8 cellular contexts compared by ENCODE assay signal in genomic region chr15:90231028-90232017, GRCh38. TPM values are rescaled to one million over a fixed set of nuclear protein-coding genes. Genes with fewer than 3 reads are reported as not detected.
DNase-seq lines count a peak whose midpoint lies in the region; ATAC-seq, FAIRE-seq and TF ChIP-seq lines count a peak whose summit lies in the region.

No MANE protein-coding gene starts in this region.

- H3K27me3 ChIP-seq in foreskin keratinocyte (no peaks in the 10 kb centered on the region), smooth muscle cell (ENCODE audit: low read depth) (no peaks in the 10 kb centered on the region)

- no peaks in the 10 kb centered on the region for H3K9me3 Mint-ChIP-seq in dendritic cell treated with granulocyte-macrophage colony-stimulating factor and Interleukin-4, amounts not matched to agents 40 ng/mL and 50 ng/mL, for 4 days

- ATAC-seq in foreskin keratinocyte = no peak

- H3K9me3 ChIP-seq in smooth muscle cell (replicated peaks; ENCODE audit: low read depth) = no peaks in the 10 kb centered on the region

- peak; percentile 84 for FAIRE-seq in GM18507 (lab: Jason Lieb, UNC)

- no peak overlapping the region for H3K27ac ChIP-seq in foreskin keratinocyte
- no peak overlapping the region for H3K27ac ChIP-seq in smooth muscle cell (ENCODE audit: low read depth)

- peaks cover 10% of the 10 kb centered on the region for H4K20me1 ChIP-seq in smooth muscle cell (ENCODE audit: low read depth)

- no peaks in the 10 kb centered on the region for H3K36me3 ChIP-seq in smooth muscle cell (ENCODE audit: low read depth)

- no peak overlapping the region for H2AFZ ChIP-seq in smooth muscle cell (ENCODE audit: low read depth)

- no peaks in the 10 kb centered on the region for H3K27me3 Mint-ChIP-seq in dendritic cell treated with granulocyte-macrophage colony-stimulating factor and Interleukin-4, amounts not matched to agents 40 ng/mL and 50 ng/mL, for 4 days

- H3K36me3 Mint-ChIP-seq in dendritic cell treated with granulocyte-macrophage colony-stimulating factor and Interleukin-4, amounts not matched to agents 40 ng/mL and 50 ng/mL, for 4 days (ENCODE audit: low read depth) = peaks cover 63% of the 10 kb centered on the region

- TF ChIP-seq CTCF in foreskin keratinocyte (conservative IDR thresholded peaks at IDR 0.05) = no peak
- TF ChIP-seq CTCF in smooth muscle cell (IDR thresholded peaks at IDR 0.05; ENCODE audit: borderline replicate concordance, insufficient read depth, poor library complexity, severe bottlenecking) = no peak

- H3K9ac ChIP-seq in smooth muscle cell (ENCODE audit: low read depth) = no peak overlapping the region

- H3K4me3 Mint-ChIP-seq in dendritic cell treated with granulocyte-macrophage colony-stimulating factor and Interleukin-4, amounts not matched to agents 40 ng/mL and 50 ng/mL, for 4 days = peak overlapping the region; percentile 51

- H3K79me2 ChIP-seq in smooth muscle cell (ENCODE audit: low read depth) = peaks cover 6% of the 10 kb centered on the region

- no peak overlapping the region for H3K4me2 ChIP-seq in smooth muscle cell

- peak overlapping the region; percentile 83 for H3K27ac Mint-ChIP-seq in dendritic cell treated with granulocyte-macrophage colony-stimulating factor and Interleukin-4, amounts not matched to agents 40 ng/mL and 50 ng/mL, for 4 days

- H3K4me1 ChIP-seq in foreskin keratinocyte (no peaks in the 10 kb centered on the region), smooth muscle cell (ENCODE audit: low read depth) (peaks cover 11% of the 10 kb centered on the region)

- peaks cover 53% of the 10 kb centered on the region for H3K4me1 Mint-ChIP-seq in dendritic cell treated with granulocyte-macrophage colony-stimulating factor and Interleukin-4, amounts not matched to agents 40 ng/mL and 50 ng/mL, for 4 days (ENCODE audit: low read depth)

- intact Hi-C loops in dendritic cell treated with granulocyte-macrophage colony-stimulating factor and Interleukin-4, amounts not matched to agents 40 ng/mL and 50 ng/mL, for 4 days (cut with micrococcal nuclease) = no loop called here

- H3F3A ChIP-seq in smooth muscle cell (ENCODE audit: low read depth) = no peaks in the 10 kb centered on the region

- 94% methylated on average over 27 of the region's 27 CpGs for WGBS in smooth muscle cell (ENCODE audit: low lambda C conversion rate)

- no peak for DNase-seq in GM18507 (ENCODE audit: extremely low spot score, insufficient read length, low read depth)
- DNase-seq in activated CD4-positive, alpha-beta T cell treated with anti-CD3 and anti-CD28 coated beads for 24 hours (ENCODE audit: low read depth in 2 of 2) = peak; percentile 39 to 43
- peak; percentile 78 for DNase-seq in stimulated activated CD4-positive, alpha-beta T cell treated with anti-CD3 and anti-CD28 coated beads, Interleukin-15, amount 100 ng/mL, for 24 hours
- DNase-seq in foreskin melanocyte = no peak
- DNase-seq in RKO (ENCODE audit: low spot score) = no peak
- DNase-seq in foreskin keratinocyte = no peak
- no peak for DNase-seq in smooth muscle cell (lab: John Stamatoyannopoulos, UW; ENCODE audit: unreplicated experiment)

- no peak overlapping the region for H3K4me3 ChIP-seq in smooth muscle cell

RNA-seq across cellular contexts. Expression of gene CIB1, which starts 2.4 kb away (rescaled TPM):
- total RNA-seq in foreskin keratinocyte (59.7 and 61.2 TPM in 2 replicates), smooth muscle cell (33.9 and 37.3 TPM in 2 replicates)
- polyA plus RNA-seq in foreskin keratinocyte (124 and 151 TPM in 2 replicates), smooth muscle cell (110 and 132 TPM in 2 replicates)

RNA-seq across cellular contexts. Expression of gene GDPGP1, which starts 2.7 kb away (rescaled TPM):
- total RNA-seq in foreskin keratinocyte (1.3 and 2.6 TPM in 2 replicates), smooth muscle cell (0.09 and 0.40 TPM in 2 replicates)
- polyA plus RNA-seq in foreskin keratinocyte (0.60 and 1.1 TPM in 2 replicates), smooth muscle cell (0.21 and 1.2 TPM in 2 replicates)

RNA-seq across cellular contexts. Expression of gene TTLL13, which starts 18.0 kb away (rescaled TPM):
- 0.07 TPM in 1 of 2 replicates, not detected in the other for total RNA-seq in foreskin keratinocyte
- not detected in 2 replicates for polyA plus RNA-seq in foreskin keratinocyte
- total RNA-seq in smooth muscle cell = 0.36 TPM in 1 of 2 replicates, not detected in the other
- polyA plus RNA-seq in smooth muscle cell = 0.15 and 0.19 TPM in 2 replicates

RNA-seq across cellular contexts. Expression of gene SEMA4B, which starts 30.2 kb away (rescaled TPM):
- 49.0 and 72.5 TPM in 2 replicates for total RNA-seq in foreskin keratinocyte
- polyA plus RNA-seq in foreskin keratinocyte = 40.7 and 63.4 TPM in 2 replicates
- 26.5 and 29.6 TPM in 2 replicates for total RNA-seq in smooth muscle cell
- 51.4 and 57.1 TPM in 2 replicates for polyA plus RNA-seq in smooth muscle cell

RNA-seq across cellular contexts. Expression of gene NGRN, which starts 34.1 kb away (rescaled TPM):
- total RNA-seq in foreskin keratinocyte (48.6 and 52.0 TPM in 2 replicates), smooth muscle cell (51.1 and 54.8 TPM in 2 replicates)
- polyA plus RNA-seq in foreskin keratinocyte (45.4 and 51.5 TPM in 2 replicates), smooth muscle cell (70.3 and 71.5 TPM in 2 replicates)

Comparison
In these comparisons a context has a peak if more than half of its experiments do, and no peak if none do; other contexts are left out.
1. DNase-seq: peak in activated CD4-positive, alpha-beta T cell treated with anti-CD3 and anti-CD28 coated beads for 24 hours (2 of 2) and stimulated activated CD4-positive, alpha-beta T cell treated with anti-CD3 and anti-CD28 coated beads, Interleukin-15, amount 100 ng/mL, for 24 hours (single experiment); none in GM18507 (single experiment), foreskin melanocyte (single experiment), RKO (single experiment), foreskin keratinocyte (0 of 2) and smooth muscle cell (single experiment).